Comparison of ENCODE assay signal across 15 cellular contexts in the genomic region with DNA sequence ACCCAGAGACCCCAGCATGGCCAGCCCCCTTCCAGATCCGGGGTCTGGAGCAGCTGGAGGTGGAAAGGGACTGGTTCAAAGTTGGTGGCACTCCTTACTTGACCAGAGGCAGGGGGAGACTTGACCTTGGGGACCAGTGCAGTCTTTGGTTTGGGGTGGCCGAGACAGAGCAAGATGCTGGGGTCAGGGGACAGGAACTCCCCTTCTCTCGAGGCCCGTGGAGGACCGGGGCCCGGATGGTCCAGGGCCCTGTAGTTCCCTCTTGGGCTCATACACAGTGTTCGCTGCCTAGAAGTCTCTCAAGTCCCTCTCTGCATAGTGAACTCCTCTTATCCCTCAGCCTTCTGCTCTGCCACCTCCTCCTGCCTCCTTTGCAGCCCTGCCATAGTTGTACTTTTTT. TPM values are rescaled to one million over a fixed set of nuclear protein-coding genes. Genes with fewer than 3 reads are reported as not detected.
"Had no signal": no experiment of that assay in that cellular context is flagged by ENCODE, and none has a peak within 500 bp of the region (broad histone marks: within the 10 kb centered on the region; RNA-seq: fewer than 3 reads in every experiment).

No MANE protein-coding gene starts in this region.

- H3K9me3 ChIP-seq: spleen, tibial artery had no signal

- FAIRE-seq: frontal cortex, keratinocyte had no signal

- H3K79me2 ChIP-seq: parathyroid adenoma had no signal

- H3K36me3 ChIP-seq: spleen, tibial artery had no signal

- H3K9ac ChIP-seq: parathyroid adenoma had no signal

- ATAC-seq: activated CD4-positive, CD25-positive, alpha-beta regulatory T cell treated with anti-CD3 and anti-CD28 coated beads, Interleukin-2, amount 50 U/mL, for 24 hours; left lobe of liver; naive thymus-derived CD4-positive, alpha-beta T cell had no signal

- H3K4me3 ChIP-seq: coronary artery, spleen, tibial artery had no signal

- H3K27ac ChIP-seq: coronary artery, parathyroid adenoma, spleen, tibial artery had no signal

- DNase-seq: activated CD4-positive, alpha-beta T cell treated with anti-CD3 and anti-CD28 coated beads, Interleukin-2, amount 10 ng/mL, durations not matched to agents 7 days and 5 days; activated naive CD4-positive, alpha-beta T cell; stimulated activated CD4-positive, alpha-beta T cell treated with anti-CD3 and anti-CD28 coated beads, Interleukin-4, amount 100 ng/mL, for 4 hours; tibial artery had no signal

- H2AFZ ChIP-seq: parathyroid adenoma had no signal

RNA-seq across cellular contexts. Expression of a gene that starts 0.6 kb away (rescaled TPM):
- total RNA-seq: activated CD4-positive, alpha-beta T cell treated with anti-CD3 and anti-CD28 coated beads, Interleukin-2, amount 10 ng/mL, durations not matched to agents 7 days and 5 days; frontal cortex; left lobe of liver; T-helper 1 cell treated with Interleukin-12 subunit alpha and Interleukin-12 subunit beta and Interleukin-4 antibody, amounts not matched to agents 30 ng/mL and 1 ng/mL, for 36 hours had no signal
- polyA plus RNA-seq: esophagus; keratinocyte; naive thymus-derived CD4-positive, alpha-beta T cell had no signal

RNA-seq across cellular contexts. Expression of a gene that starts 10.3 kb away (rescaled TPM):
- total RNA-seq: activated CD4-positive, alpha-beta T cell treated with anti-CD3 and anti-CD28 coated beads, Interleukin-2, amount 10 ng/mL, durations not matched to agents 7 days and 5 days; activated T-helper 1 cell treated with anti-CD3 and anti-CD28 coated beads, Interleukin-12 subunit alpha, Interleukin-12 subunit beta, Interleukin-2, Interleukin-4 antibody, amounts not matched to agents 30 ng/mL and 10 ng/mL and 1 ng/mL, durations not matched to agents 14 hours and 24 hours and 36 hours; frontal cortex; left lobe of liver; naive thymus-derived CD4-positive, alpha-beta T cell; spleen; T-helper 1 cell treated with Interleukin-12 subunit alpha and Interleukin-12 subunit beta and Interleukin-4 antibody, amounts not matched to agents 30 ng/mL and 1 ng/mL, for 36 hours had no signal
- polyA plus RNA-seq: esophagus; keratinocyte; naive thymus-derived CD4-positive, alpha-beta T cell; spleen had no signal

RNA-seq across cellular contexts. Expression of a gene that starts 29.1 kb away (rescaled TPM):
- total RNA-seq: frontal cortex, left lobe of liver had no signal
